ENCODE assay signal across 1 cellular context in the genomic region with DNA sequence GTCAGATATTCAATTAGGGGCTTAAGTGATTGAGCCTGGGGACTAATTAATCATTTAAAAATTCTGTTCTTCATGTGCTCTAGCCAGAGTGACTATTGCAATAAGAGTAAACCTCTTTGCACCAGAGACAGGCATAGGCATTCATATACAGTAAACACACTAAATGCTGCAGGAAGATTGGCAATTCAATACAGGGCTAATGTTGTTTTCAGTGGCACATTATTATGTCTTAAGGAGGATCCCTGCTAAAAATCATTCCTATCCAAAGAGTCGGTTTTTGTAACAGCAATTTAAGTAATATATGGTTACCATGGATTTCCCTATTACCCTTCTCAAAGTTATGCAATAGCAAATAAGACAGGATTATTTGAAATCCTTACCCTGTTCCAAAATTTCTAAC.
TF ChIP-seq lines count a peak whose summit lies in the region.

No MANE protein-coding gene starts in this region.

TF ChIP-seq in GM23338, 12 proteins besides CTCF, POLR2A, EP300 and RAD21 (continued from another document):
- TF ChIP-seq ZNF462 (CRISPR knock-in tag; IDR thresholded peaks at IDR 0.05) (no peak), POLR2AphosphoS5 (IDR thresholded peaks at IDR 0.05; ENCODE audit: low read depth) (no peak), EZH2phosphoT487 (IDR thresholded peaks at IDR 0.05; ENCODE audit: unreplicated experiment) (no peak), ZNF331 (CRISPR knock-in tag; IDR thresholded peaks at IDR 0.05; ENCODE audit: low read depth) (no peak), CREB1 (CRISPR knock-in tag; IDR thresholded peaks at IDR 0.05; ENCODE audit: low read depth) (no peak), ZNF114 (CRISPR knock-in tag; IDR thresholded peaks at IDR 0.05) (no peak), NANOG (IDR thresholded peaks at IDR 0.05; ENCODE audit: borderline replicate concordance) (no peak), EZH2 (IDR thresholded peaks at IDR 0.05; ENCODE audit: low read depth, unreplicated experiment) (no peak), STAT1 (IDR thresholded peaks at IDR 0.05; ENCODE audit: unreplicated experiment) (no peak)
- TF ChIP-seq, protein P1, sequence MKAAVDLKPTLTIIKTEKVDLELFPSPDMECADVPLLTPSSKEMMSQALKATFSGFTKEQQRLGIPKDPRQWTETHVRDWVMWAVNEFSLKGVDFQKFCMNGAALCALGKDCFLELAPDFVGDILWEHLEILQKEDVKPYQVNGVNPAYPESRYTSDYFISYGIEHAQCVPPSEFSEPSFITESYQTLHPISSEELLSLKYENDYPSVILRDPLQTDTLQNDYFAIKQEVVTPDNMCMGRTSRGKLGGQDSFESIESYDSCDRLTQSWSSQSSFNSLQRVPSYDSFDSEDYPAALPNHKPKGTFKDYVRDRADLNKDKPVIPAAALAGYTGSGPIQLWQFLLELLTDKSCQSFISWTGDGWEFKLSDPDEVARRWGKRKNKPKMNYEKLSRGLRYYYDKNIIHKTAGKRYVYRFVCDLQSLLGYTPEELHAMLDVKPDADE (IDR thresholded peaks at IDR 0.05), result no peak
- TF ChIP-seq, protein P2, sequence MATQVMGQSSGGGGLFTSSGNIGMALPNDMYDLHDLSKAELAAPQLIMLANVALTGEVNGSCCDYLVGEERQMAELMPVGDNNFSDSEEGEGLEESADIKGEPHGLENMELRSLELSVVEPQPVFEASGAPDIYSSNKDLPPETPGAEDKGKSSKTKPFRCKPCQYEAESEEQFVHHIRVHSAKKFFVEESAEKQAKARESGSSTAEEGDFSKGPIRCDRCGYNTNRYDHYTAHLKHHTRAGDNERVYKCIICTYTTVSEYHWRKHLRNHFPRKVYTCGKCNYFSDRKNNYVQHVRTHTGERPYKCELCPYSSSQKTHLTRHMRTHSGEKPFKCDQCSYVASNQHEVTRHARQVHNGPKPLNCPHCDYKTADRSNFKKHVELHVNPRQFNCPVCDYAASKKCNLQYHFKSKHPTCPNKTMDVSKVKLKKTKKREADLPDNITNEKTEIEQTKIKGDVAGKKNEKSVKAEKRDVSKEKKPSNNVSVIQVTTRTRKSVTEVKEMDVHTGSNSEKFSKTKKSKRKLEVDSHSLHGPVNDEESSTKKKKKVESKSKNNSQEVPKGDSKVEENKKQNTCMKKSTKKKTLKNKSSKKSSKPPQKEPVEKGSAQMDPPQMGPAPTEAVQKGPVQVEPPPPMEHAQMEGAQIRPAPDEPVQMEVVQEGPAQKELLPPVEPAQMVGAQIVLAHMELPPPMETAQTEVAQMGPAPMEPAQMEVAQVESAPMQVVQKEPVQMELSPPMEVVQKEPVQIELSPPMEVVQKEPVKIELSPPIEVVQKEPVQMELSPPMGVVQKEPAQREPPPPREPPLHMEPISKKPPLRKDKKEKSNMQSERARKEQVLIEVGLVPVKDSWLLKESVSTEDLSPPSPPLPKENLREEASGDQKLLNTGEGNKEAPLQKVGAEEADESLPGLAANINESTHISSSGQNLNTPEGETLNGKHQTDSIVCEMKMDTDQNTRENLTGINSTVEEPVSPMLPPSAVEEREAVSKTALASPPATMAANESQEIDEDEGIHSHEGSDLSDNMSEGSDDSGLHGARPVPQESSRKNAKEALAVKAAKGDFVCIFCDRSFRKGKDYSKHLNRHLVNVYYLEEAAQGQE (IDR thresholded peaks at IDR 0.05; ENCODE audit: unreplicated experiment), result no peak
